Comparison of ENCODE assay signal across 11 cellular contexts in genomic region chr5:60332244-60333018, GRCh38.
DNase-seq lines count a peak whose midpoint lies in the region; ATAC-seq and TF ChIP-seq lines count a peak whose summit lies in the region.
"Had no signal": no experiment of that assay in that cellular context is flagged by ENCODE, and none has a peak within 500 bp of the region (broad histone marks: within the 10 kb centered on the region; RNA-seq: fewer than 3 reads in every experiment).

No MANE protein-coding gene starts in this region.

- intact Hi-C loops in thyroid gland (cut with DNase I) (no loop called here), testis (cut with DNase I; ENCODE audit: low total_unique reads) (no loop called here)

- H3K4me3 ChIP-seq in fibroblast of lung (replicated peaks in 1 of 4; ENCODE audit: control extremely low read depth in 1 of 4, insufficient read depth in 1 of 4, low read depth in 3 of 4, low read length in 4 of 4), result no peak overlapping the region
- H3K4me3 ChIP-seq in thyroid gland (replicated peaks in 1 of 3), result no peak overlapping the region
- H3K4me3 ChIP-seq in testis, result no peak overlapping the region

- no peaks in the 10 kb centered on the region for H3K4me1 ChIP-seq in fibroblast of lung (ENCODE audit: control insufficient read depth, extremely low read depth, insufficient read depth, low read length)
- H3K4me1 ChIP-seq in thyroid gland, result no peaks in the 10 kb centered on the region
- no peaks in the 10 kb centered on the region for H3K4me1 ChIP-seq in testis

- H3K4me2 ChIP-seq in fibroblast of lung (ENCODE audit: extremely low read depth, insufficient read depth, low read length), result no peak overlapping the region

- DNase-seq in DMS53 treated with DMSO at 0.1 percent for 48 hours (lab: John Stamatoyannopoulos, UW; ENCODE audit: unreplicated experiment) (peak; percentile 31), M059J (ENCODE audit: low read depth) (peak; percentile 75), fibroblast of lung (ENCODE audit: low read depth in 2 of 2) (peak; percentile 8 to 62), SHP77 treated with DMSO at 0.1 percent for 48 hours (lab: John Stamatoyannopoulos, UW) (no peak), thyroid gland (no peak), testis (no peak), NCI-H1930 (lab: John Stamatoyannopoulos, UW) (no peak)
- DNase-seq: activated T-cell treated with anti-CD3 and anti-CD28 coated beads, Interleukin-2, amount 50 U/mL, for 24 hours; C1 segment of cervical spinal cord had no signal

- TF ChIP-seq POLR2A in thyroid gland (IDR thresholded peaks at IDR 0.05) (no peak), testis (IDR thresholded peaks at IDR 0.05) (no peak)

- no peak overlapping the region for H3K27ac ChIP-seq in fibroblast of lung (ENCODE audit: insufficient read depth, low read length)
- H3K27ac ChIP-seq in thyroid gland, result no peak overlapping the region
- no peak overlapping the region for H3K27ac ChIP-seq in testis

- no peak overlapping the region for H3K9ac ChIP-seq in fibroblast of lung (ENCODE audit: insufficient read depth, low read length)

- no peaks in the 10 kb centered on the region for H4K20me1 ChIP-seq in fibroblast of lung (ENCODE audit: control insufficient read depth, extremely low read depth, insufficient read depth, low read length)

- no peak for TF ChIP-seq CTCF in fibroblast of lung (conservative IDR thresholded peaks at IDR 0.05 in 1 of 2, IDR thresholded peaks at IDR 0.05 in 1 of 2; ENCODE audit: low read depth in 1 of 2, low read length in 2 of 2)
- TF ChIP-seq CTCF in thyroid gland (IDR thresholded peaks at IDR 0.05), result no peak
- no peak for TF ChIP-seq CTCF in testis (IDR thresholded peaks at IDR 0.05)

- H3K79me2 ChIP-seq in fibroblast of lung (ENCODE audit: control insufficient read depth, insufficient read depth, low read length), result no peaks in the 10 kb centered on the region

- H3K27me3 ChIP-seq in fibroblast of lung (ENCODE audit: control insufficient read depth, insufficient read depth, low read length) (no peaks in the 10 kb centered on the region), thyroid gland (no peaks in the 10 kb centered on the region), testis (no peaks in the 10 kb centered on the region)

- no peaks in the 10 kb centered on the region for H3K9me3 ChIP-seq in fibroblast of lung (ENCODE audit: control insufficient read depth, insufficient read depth, low read depth, low read length)
- H3K9me3 ChIP-seq in thyroid gland, result no peaks in the 10 kb centered on the region
- H3K9me3 ChIP-seq in testis, result no peaks in the 10 kb centered on the region

- no peak overlapping the region for H2AFZ ChIP-seq in fibroblast of lung (ENCODE audit: low read length)

- peak; percentile 88 for ATAC-seq in GM21723 (IDR thresholded peaks at IDR 0.05; ENCODE audit: unreplicated experiment)
- ATAC-seq: natural killer cell treated with Interleukin-12 subunit alpha and Interleukin-12 subunit beta and Interleukin-15 and Interleukin-18, amount 100 ng/mL, for 72 hours had no signal

- 89 to 93% methylated on average over 2 of the region's 2 CpGs for WGBS in thyroid gland, 2 donors
- WGBS in testis, 2 donors, result 73 to 84% methylated on average over 2 of the region's 2 CpGs

- H3K36me3 ChIP-seq in fibroblast of lung (ENCODE audit: control insufficient read depth, insufficient read depth, low read length) (no peaks in the 10 kb centered on the region), thyroid gland (no peaks in the 10 kb centered on the region), testis (ENCODE audit: low read depth, missing control alignments) (no peaks in the 10 kb centered on the region)

Comparison
In these comparisons a context has a peak if more than half of its experiments do, and no peak if none do; other contexts are left out.
1. DNase-seq: peak in DMS53 treated with DMSO at 0.1 percent for 48 hours (single experiment), M059J (single experiment) and fibroblast of lung (2 of 2); none in SHP77 treated with DMSO at 0.1 percent for 48 hours (single experiment), thyroid gland (0 of 2), testis (single experiment) and NCI-H1930 (0 of 2).